In genomic region chr12:25958254-25959068, GRCh38 we compare ENCODE assay signal across 8 cellular contexts. TPM values are rescaled to one million over a fixed set of nuclear protein-coding genes. Genes with fewer than 3 reads are reported as not detected.
A peak's percentile ranks its signal among the peaks of the same experiment; 100 is the strongest.
DNase-seq lines count a peak whose midpoint lies in the region; ATAC-seq and TF ChIP-seq lines count a peak whose summit lies in the region.

A gene with protein sequence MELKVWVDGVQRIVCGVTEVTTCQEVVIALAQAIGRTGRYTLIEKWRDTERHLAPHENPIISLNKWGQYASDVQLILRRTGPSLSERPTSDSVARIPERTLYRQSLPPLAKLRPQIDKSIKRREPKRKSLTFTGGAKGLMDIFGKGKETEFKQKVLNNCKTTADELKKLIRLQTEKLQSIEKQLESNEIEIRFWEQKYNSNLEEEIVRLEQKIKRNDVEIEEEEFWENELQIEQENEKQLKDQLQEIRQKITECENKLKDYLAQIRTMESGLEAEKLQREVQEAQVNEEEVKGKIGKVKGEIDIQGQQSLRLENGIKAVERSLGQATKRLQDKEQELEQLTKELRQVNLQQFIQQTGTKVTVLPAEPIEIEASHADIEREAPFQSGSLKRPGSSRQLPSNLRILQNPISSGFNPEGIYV (plus strand): TSS chr12:25958682. CDS start chr12:26055344, 96,662 bp downstream.

- H3K9me3 Mint-ChIP-seq in naive B cell = no peaks in the 10 kb centered on the region

- DNase-seq in AG09309 (ENCODE audit: low read depth) (no peak), GM13977 (ENCODE audit: low spot score) (peak; percentile 82), NCI-H2171 (lab: John Stamatoyannopoulos, UW) (peak; percentile 35), fibroblast of villous mesenchyme (ENCODE audit: low read depth) (peak; percentile 72), naive B cell (no peak), vagina (ENCODE audit: extremely low spot score in 2 of 2) (no peak)
- DNase-seq in activated T-cell treated with anti-CD3 and anti-CD28 coated beads, Interleukin-2, amount 50 U/mL, for 48 hours = peak; percentile 33 to 51

- peak; percentile 88 for ATAC-seq in HG02852 (IDR thresholded peaks at IDR 0.05; ENCODE audit: unreplicated experiment)
- peak; percentile 74 to 76 for ATAC-seq in naive B cell (ENCODE audit: low read depth in 2 of 2)

- H3K27me3 Mint-ChIP-seq in naive B cell = peaks cover 47 to 48% (median 48%) of the 10 kb centered on the region in 3 donors

- H3K9me3 ChIP-seq in vagina = no peaks in the 10 kb centered on the region

- H3K27ac Mint-ChIP-seq in naive B cell = peak within 1 kb of the TSS in 1 of 6 donors; percentile 61

- peaks cover 22% of the 10 kb centered on the region for H3K4me1 ChIP-seq in vagina

- TF ChIP-seq CTCF in AG09309 (IDR thresholded peaks at IDR 0.05; ENCODE audit: control insufficient read depth, insufficient read depth, low read depth, low read length, missing control alignments) (no peak), GM13977 (IDR thresholded peaks at IDR 0.05; ENCODE audit: extremely low read depth, insufficient read depth, missing control alignments) (peak; percentile 15), fibroblast of villous mesenchyme (IDR thresholded peaks at IDR 0.05; ENCODE audit: insufficient read depth, low read depth, low read length) (no peak), vagina (IDR thresholded peaks at IDR 0.05) (no peak)

- peak in 1 of 2 donors; percentile 86 for TF ChIP-seq POLR2A in vagina (IDR thresholded peaks at IDR 0.05)

- no peaks in the 10 kb centered on the region for H3K36me3 ChIP-seq in vagina

- no peaks in the 10 kb centered on the region for H3K36me3 Mint-ChIP-seq in naive B cell

- peaks cover 17 to 19% (median 17%) of the 10 kb centered on the region in 3 donors for H3K4me1 Mint-ChIP-seq in naive B cell

- H3K27me3 ChIP-seq in vagina = no peaks in the 10 kb centered on the region

- peak within 1 kb of the TSS; percentile 94 for H3K27ac ChIP-seq in vagina

- intact Hi-C loops in vagina (cut with DNase I) = loop anchor here (5.0 kb wide), 1 partner anchor 74 kb away; no protein-coding TSS in a partner anchor

- H3K4me3 ChIP-seq in AG09309 (ENCODE audit: control insufficient read depth, low read depth, low read length) = peak within 1 kb of the TSS; percentile 82
- peak within 1 kb of the TSS; percentile 90 for H3K4me3 ChIP-seq in fibroblast of villous mesenchyme (ENCODE audit: low read depth, low read length)
- H3K4me3 ChIP-seq in vagina = peak within 1 kb of the TSS; percentile 74 to 85

- H3K4me3 Mint-ChIP-seq in naive B cell = peak within 1 kb of the TSS; percentile 82 to 94 (median 88)

- in situ Hi-C loops in GM13977 (cut with MboI; ENCODE audit: low pct_unique_long_range_greater_than_20kb, low sequenced_read_pairs, unreplicated experiment) = no loop called here

RNA-seq across cellular contexts. Expression of the gene that starts here (rescaled TPM):
- total RNA-seq in fibroblast of villous mesenchyme = 60.6 and 127 TPM in 2 replicates
- polyA plus RNA-seq in naive B cell (ENCODE audit: low read depth in 6 of 6) = not detected
- 68.5 TPM for total RNA-seq in vagina

Comparison
In these comparisons a context has a peak if more than half of its experiments do, and no peak if none do; other contexts are left out.
1. Peak in ATAC-seq in naive B cell; RNA of the gene not detected or under 1 TPM.
2. DNase-seq: peak in GM13977 (single experiment), NCI-H2171 (single experiment), activated T-cell treated with anti-CD3 and anti-CD28 coated beads, Interleukin-2, amount 50 U/mL, for 48 hours (2 of 2) and fibroblast of villous mesenchyme (single experiment); none in AG09309 (single experiment), naive B cell (single experiment) and vagina (0 of 2).
3. Peak in every context shown above with its lines, with median percentiles within 50 percentile points of each other: H3K4me3 ChIP-seq.